13 cellular contexts compared by ENCODE assay signal in genomic region chr12:14186193-14186502, GRCh38.
"Had no signal": no experiment of that assay in that cellular context is flagged by ENCODE, and none has a peak within 500 bp of the region (broad histone marks: within the 10 kb centered on the region; RNA-seq: fewer than 3 reads in every experiment).

No MANE protein-coding gene starts in this region.

- H3K9me3 Mint-ChIP-seq: activated CD4-positive, alpha-beta T cell treated with anti-CD3 and anti-CD28 coated beads, Interleukin-2, amount 10 ng/mL, durations not matched to agents 24 days and 14 days; activated naive CD4-positive, alpha-beta T cell treated with anti-CD3 and anti-CD28 coated beads, Interleukin-2, amount 10 ng/mL, durations not matched to agents 7 days and 5 days; activated T-helper 17 cell treated with anti-CD3 and anti-CD28 coated beads, Interleukin-2, amount 50 U/mL, for 72 hours; naive thymus-derived CD8-positive, alpha-beta T cell; stimulated activated naive CD8-positive, alpha-beta T cell treated with anti-CD3 and anti-CD28 coated beads, Interleukin-15, Interleukin-2, amounts not matched to agents 100 ng/mL and 50 ng/mL, for 24 hours had no signal

- ATAC-seq: gastrocnemius medialis; naive thymus-derived CD8-positive, alpha-beta T cell had no signal

- H3K4me3 Mint-ChIP-seq: activated CD4-positive, alpha-beta T cell treated with anti-CD3 and anti-CD28 coated beads, Interleukin-2, amount 10 ng/mL, durations not matched to agents 24 days and 14 days; activated naive CD4-positive, alpha-beta T cell treated with anti-CD3 and anti-CD28 coated beads, Interleukin-2, amount 10 ng/mL, durations not matched to agents 7 days and 5 days; activated T-helper 17 cell treated with anti-CD3 and anti-CD28 coated beads, Interleukin-2, amount 50 U/mL, for 72 hours; stimulated activated naive CD8-positive, alpha-beta T cell treated with anti-CD3 and anti-CD28 coated beads, Interleukin-15, Interleukin-2, amounts not matched to agents 100 ng/mL and 50 ng/mL, for 24 hours had no signal

- H3K27ac ChIP-seq: coronary artery, gastrocnemius medialis, heart right ventricle, left lung, ovary, vagina had no signal

- H3K27ac Mint-ChIP-seq: activated CD4-positive, alpha-beta T cell treated with anti-CD3 and anti-CD28 coated beads, Interleukin-2, amount 10 ng/mL, durations not matched to agents 24 days and 14 days; activated naive CD4-positive, alpha-beta T cell treated with anti-CD3 and anti-CD28 coated beads, Interleukin-2, amount 10 ng/mL, durations not matched to agents 7 days and 5 days; activated T-helper 17 cell treated with anti-CD3 and anti-CD28 coated beads, Interleukin-2, amount 50 U/mL, for 72 hours; naive thymus-derived CD8-positive, alpha-beta T cell; stimulated activated naive CD8-positive, alpha-beta T cell treated with anti-CD3 and anti-CD28 coated beads, Interleukin-15, Interleukin-2, amounts not matched to agents 100 ng/mL and 50 ng/mL, for 24 hours had no signal

- H3K4me3 ChIP-seq: coronary artery, gastrocnemius medialis, heart right ventricle, left lung, mucosa of descending colon, ovary, vagina had no signal

- H3K4me1 Mint-ChIP-seq: activated CD4-positive, alpha-beta T cell treated with anti-CD3 and anti-CD28 coated beads, Interleukin-2, amount 10 ng/mL, durations not matched to agents 24 days and 14 days; activated naive CD4-positive, alpha-beta T cell treated with anti-CD3 and anti-CD28 coated beads, Interleukin-2, amount 10 ng/mL, durations not matched to agents 7 days and 5 days; activated T-helper 17 cell treated with anti-CD3 and anti-CD28 coated beads, Interleukin-2, amount 50 U/mL, for 72 hours had no signal

- DNase-seq: gastrocnemius medialis; left lung; ovary; stimulated activated CD4-positive, alpha-beta T cell treated with anti-CD3 and anti-CD28 coated beads, Interleukin-4, amount 100 ng/mL, for 1 hour had no signal

- H3K36me3 Mint-ChIP-seq: activated naive CD4-positive, alpha-beta T cell treated with anti-CD3 and anti-CD28 coated beads, Interleukin-2, amount 10 ng/mL, durations not matched to agents 7 days and 5 days; naive thymus-derived CD8-positive, alpha-beta T cell had no signal

- H3K4me1 ChIP-seq: gastrocnemius medialis, left lung, vagina had no signal

- H3K9me3 ChIP-seq: gastrocnemius medialis, heart right ventricle, left lung, mucosa of descending colon, ovary, vagina had no signal

- H3K36me3 ChIP-seq: gastrocnemius medialis, heart right ventricle, left lung, ovary, vagina had no signal
